In genomic region chr4:145056325-145057130, GRCh38 we compare ENCODE assay signal across 16 cellular contexts.
"Had no signal": no experiment of that assay in that cellular context is flagged by ENCODE, and none has a peak within 500 bp of the region (broad histone marks: within the 10 kb centered on the region; RNA-seq: fewer than 3 reads in every experiment).

No MANE protein-coding gene starts in this region.

- H3K9me3 Mint-ChIP-seq: naive thymus-derived CD8-positive, alpha-beta T cell; WTC11 had no signal

- H3K9me3 ChIP-seq: ascending aorta, esophagus squamous epithelium, mucosa of descending colon, sigmoid colon, testis had no signal

- H3K27ac ChIP-seq: ascending aorta, esophagus squamous epithelium, sigmoid colon, testis had no signal

- H3K27me3 ChIP-seq: ascending aorta, esophagus squamous epithelium, sigmoid colon, testis had no signal

- H3K36me3 ChIP-seq: ascending aorta, sigmoid colon had no signal

- H3K4me3 Mint-ChIP-seq: naive thymus-derived CD8-positive, alpha-beta T cell; WTC11 had no signal

- DNase-seq: esophagus squamous epithelium; foreskin fibroblast; head of caudate nucleus; mammary epithelial cell; mucosa of descending colon; naive thymus-derived CD8-positive, alpha-beta T cell; nucleus accumbens; SIG-M5; sigmoid colon; stimulated activated CD4-positive, alpha-beta T cell treated with anti-CD3 and anti-CD28 coated beads, Interleukin-12 subunit alpha, Interleukin-12 subunit beta, amount 100 ng/mL, for 4 hours; stimulated activated naive CD4-positive, alpha-beta T cell treated with Interleukin-2 at 50 U/mL for 16 hours; SW 1271; testis had no signal

- H3K4me3 ChIP-seq: ascending aorta, esophagus squamous epithelium, mucosa of descending colon, sigmoid colon, testis had no signal

- H3K27me3 Mint-ChIP-seq: naive thymus-derived CD8-positive, alpha-beta T cell had no signal

- ATAC-seq: left lobe of liver; mucosa of descending colon; naive thymus-derived CD8-positive, alpha-beta T cell; WTC11 had no signal

- H3K4me1 ChIP-seq: ascending aorta, esophagus squamous epithelium, sigmoid colon had no signal

- H3K27ac Mint-ChIP-seq: WTC11 had no signal

- H3K36me3 Mint-ChIP-seq: WTC11 had no signal
